Comparison of ENCODE assay signal across 18 cellular contexts in the genomic region with DNA sequence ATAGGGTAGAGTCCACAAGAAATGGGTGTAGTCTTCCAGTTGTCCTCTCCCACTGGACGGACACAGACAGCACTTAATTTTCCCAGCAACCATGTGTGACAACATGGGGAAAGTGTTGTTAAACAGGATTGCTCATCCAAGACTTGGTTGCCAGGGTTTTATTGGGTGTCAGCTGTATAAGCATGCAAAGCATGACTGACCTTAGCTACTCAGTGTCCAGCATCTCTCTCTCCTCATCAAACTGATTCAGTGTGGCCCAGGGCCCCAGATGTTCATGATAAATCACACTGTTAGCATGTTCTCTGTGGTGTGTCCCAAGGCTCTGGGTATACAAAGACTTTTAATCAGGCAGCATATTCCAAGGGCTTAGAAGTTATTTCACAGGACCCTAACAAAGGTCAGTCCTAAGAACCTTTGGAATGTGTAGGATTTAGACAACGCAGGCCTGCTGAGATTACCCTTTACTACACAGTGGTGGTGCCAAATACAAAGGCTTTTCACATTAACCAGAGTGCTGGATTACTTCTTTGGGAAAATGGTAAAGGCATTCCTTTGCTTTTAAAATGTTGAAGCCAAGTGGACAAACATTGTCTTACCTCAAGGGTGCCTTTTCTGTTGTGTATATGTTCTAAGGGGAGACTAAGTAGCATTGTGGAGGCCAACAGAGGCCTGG.
A peak's percentile ranks its signal among the peaks of the same experiment; 100 is the strongest.
DNase-seq lines count a peak whose midpoint lies in the region; ATAC-seq, FAIRE-seq and TF ChIP-seq lines count a peak whose summit lies in the region.
"Had no signal": no experiment of that assay in that cellular context is flagged by ENCODE, and none has a peak within 500 bp of the region (broad histone marks: within the 10 kb centered on the region; RNA-seq: fewer than 3 reads in every experiment).

No MANE protein-coding gene starts in this region.

- no peak overlapping the region for H4K91ac ChIP-seq in neuronal stem cell (ENCODE audit: low read depth, low read length, poor library complexity)

- H3K36me3 Mint-ChIP-seq in astrocyte (ENCODE audit: low read depth, unreplicated experiment), result no peaks in the 10 kb centered on the region

- TF ChIP-seq EP300 in tibial nerve (IDR thresholded peaks at IDR 0.05), result no peak

- no peaks in the 10 kb centered on the region for H3K27me3 Mint-ChIP-seq in astrocyte (ENCODE audit: low read depth, unreplicated experiment)

- H3K79me2 ChIP-seq in astrocyte (ENCODE audit: insufficient read depth, low read length), result no peaks in the 10 kb centered on the region

- H3K9ac ChIP-seq in astrocyte (ENCODE audit: low read length) (no peak overlapping the region), neuronal stem cell (ENCODE audit: low read depth, low read length, poor library complexity) (no peak overlapping the region)

- H3K9me3 Mint-ChIP-seq in astrocyte (ENCODE audit: unreplicated experiment), result no peaks in the 10 kb centered on the region

- H4K20me1 ChIP-seq in astrocyte (ENCODE audit: insufficient read depth, low read length), result no peaks in the 10 kb centered on the region

- H3K36me3 ChIP-seq in astrocyte (ENCODE audit: insufficient read depth, low read length), result no peaks in the 10 kb centered on the region
- H3K36me3 ChIP-seq in neuronal stem cell (replicated peaks in 1 of 2; ENCODE audit: control insufficient read depth in 2 of 2, insufficient read depth in 2 of 2, low read length in 2 of 2), result no peaks in the 10 kb centered on the region
- H3K36me3 ChIP-seq in tibial nerve, result no peaks in the 10 kb centered on the region
- H3K36me3 ChIP-seq: SJCRH30 had no signal

- no peaks in the 10 kb centered on the region for H3K4me1 Mint-ChIP-seq in astrocyte (ENCODE audit: low read depth, unreplicated experiment)

- no peak overlapping the region for H4K8ac ChIP-seq in neuronal stem cell (ENCODE audit: low read depth, low read length)

- no peak overlapping the region for H3K4ac ChIP-seq in neuronal stem cell (ENCODE audit: low read length)

- H3K4me3 ChIP-seq in astrocyte (ENCODE audit: insufficient read depth, low read depth, low read length) (no peak overlapping the region), fibroblast of villous mesenchyme (ENCODE audit: low read depth, low read length) (no peak overlapping the region), neuronal stem cell (ENCODE audit: low read length in 2 of 2) (no peak overlapping the region), right cardiac atrium (ENCODE audit: low read length) (no peak overlapping the region), tibial nerve (no peak overlapping the region)
- H3K4me3 ChIP-seq: GM12878, K562, SJCRH30 had no signal

- H3K27ac ChIP-seq in astrocyte (ENCODE audit: low read depth, low read length) (no peak overlapping the region), neuronal stem cell (replicated peaks; ENCODE audit: low read length) (peak overlapping the region; percentile 81), right cardiac atrium (ENCODE audit: low read length) (no peak overlapping the region), tibial nerve (no peak overlapping the region)
- H3K27ac ChIP-seq: SJCRH30 had no signal

- no peak overlapping the region for H2BK15ac ChIP-seq in neuronal stem cell (ENCODE audit: low read length)

- no peak overlapping the region for H2BK5ac ChIP-seq in neuronal stem cell (ENCODE audit: low read length)

- no peaks in the 10 kb centered on the region for H3K9me3 ChIP-seq in astrocyte (ENCODE audit: insufficient read depth, low read depth, low read length)
- H3K9me3 ChIP-seq in neuronal stem cell (replicated peaks in 1 of 2; ENCODE audit: control insufficient read depth in 2 of 2, insufficient read depth in 1 of 2, low read depth in 1 of 2, low read length in 2 of 2), result no peaks in the 10 kb centered on the region
- no peaks in the 10 kb centered on the region for H3K9me3 ChIP-seq in right cardiac atrium (ENCODE audit: control insufficient read depth, low read length)
- no peaks in the 10 kb centered on the region for H3K9me3 ChIP-seq in tibial nerve
- H3K9me3 ChIP-seq: SJCRH30 had no signal

- TF ChIP-seq POLR2A in tibial nerve (IDR thresholded peaks at IDR 0.05), result no peak

- no peaks in the 10 kb centered on the region for H3K79me1 ChIP-seq in neuronal stem cell (ENCODE audit: low read depth, low read length)

- H3K14ac ChIP-seq in neuronal stem cell (ENCODE audit: low read length), result no peak overlapping the region

- H3K27me3 ChIP-seq in astrocyte (ENCODE audit: insufficient read depth, low read length) (no peaks in the 10 kb centered on the region), neuronal stem cell (ENCODE audit: control insufficient read depth in 3 of 3, insufficient read depth in 3 of 3, low read depth in 1 of 3, low read length in 3 of 3) (no peaks in the 10 kb centered on the region), right cardiac atrium (ENCODE audit: control insufficient read depth, insufficient read depth) (no peaks in the 10 kb centered on the region), tibial nerve (no peaks in the 10 kb centered on the region)
- H3K27me3 ChIP-seq: SJCRH30 had no signal

- H2AK5ac ChIP-seq in neuronal stem cell (ENCODE audit: low read depth, low read length), result no peak overlapping the region

- H3K4me1 ChIP-seq in astrocyte (ENCODE audit: insufficient read depth, low read length) (no peaks in the 10 kb centered on the region), neuronal stem cell (ENCODE audit: control insufficient read depth in 2 of 2, insufficient read depth in 1 of 2, low read depth in 1 of 2, low read length in 2 of 2) (peaks cover 0 to 2% of the 10 kb centered on the region in 2 donors), right cardiac atrium (ENCODE audit: control insufficient read depth, insufficient read depth, low read length) (no peaks in the 10 kb centered on the region), tibial nerve (no peaks in the 10 kb centered on the region)
- H3K4me1 ChIP-seq: SJCRH30 had no signal

- H2BK12ac ChIP-seq in neuronal stem cell (ENCODE audit: low read length), result no peak overlapping the region

- no peak overlapping the region for H3K23ac ChIP-seq in neuronal stem cell (ENCODE audit: low read depth, low read length, poor library complexity)

- H3K4me3 Mint-ChIP-seq in astrocyte (ENCODE audit: unreplicated experiment), result no peak overlapping the region

- DNase-seq in EH (ENCODE audit: low read depth) (peak; percentile 2), astrocyte (ENCODE audit: low read depth) (no peak), fibroblast of villous mesenchyme (ENCODE audit: low read depth) (peak; percentile 3), neuronal stem cell (ENCODE audit: low spot score) (peak; percentile 62), right cardiac atrium (no peak), tibial nerve (ENCODE audit: low spot score in 2 of 2) (no peak)
- no peak for DNase-seq in activated naive CD4-positive, alpha-beta T cell treated with anti-CD3 and anti-CD28 coated beads, Interleukin-2, amount 50 U/mL, for 16 hours
- DNase-seq: COR-L47, GDM1, NCI-H1436, NCI-H2029, NCI-H2171 treated with DMSO at 0.1 percent for 48 hours, NCI-H774, PC-3, SJCRH30 had no signal

- no peak overlapping the region for H3K27ac Mint-ChIP-seq in astrocyte (ENCODE audit: unreplicated experiment)

- intact Hi-C loops in right cardiac atrium (cut with DNase I), result no loop called here

- ATAC-seq in HG02981 (IDR thresholded peaks at IDR 0.05; ENCODE audit: unreplicated experiment) (no peak), right cardiac atrium (no peak)
- ATAC-seq: GM12878, K562, PC-3 had no signal

- H3K4me2 ChIP-seq in astrocyte (ENCODE audit: low read length) (no peak overlapping the region), neuronal stem cell (ENCODE audit: insufficient read depth, low read length, poor library complexity, severe bottlenecking) (no peak overlapping the region)

- H2AFZ ChIP-seq in astrocyte (ENCODE audit: low read depth, low read length) (no peak overlapping the region), neuronal stem cell (ENCODE audit: low read length) (no peak overlapping the region)

- TF ChIP-seq CTCF in astrocyte (IDR thresholded peaks at IDR 0.05; ENCODE audit: insufficient read depth, low read depth, low read length) (no peak), fibroblast of villous mesenchyme (IDR thresholded peaks at IDR 0.05; ENCODE audit: insufficient read depth, low read depth, low read length) (no peak), tibial nerve (IDR thresholded peaks at IDR 0.05) (no peak)

- peak; percentile 76 for FAIRE-seq in astrocyte (lab: Jason Lieb, UNC)
- FAIRE-seq: GM12878, K562 had no signal

- no CpG with 5 or more reads among the region's 2 CpGs for WGBS in neuronal stem cell (ENCODE audit: extremely low coverage in 2 of 2, insufficient read length in 2 of 2, insufficient replicate concordance in 1 of 2), 2 donors
- WGBS in right cardiac atrium, result 53% methylated on average over 2 of the region's 2 CpGs
- WGBS in tibial nerve, 2 donors, result 49 to 50% methylated on average over 1 to 2 of the region's 2 CpGs

- no peak overlapping the region for H2BK120ac ChIP-seq in neuronal stem cell (ENCODE audit: low read depth, low read length)

- no peak overlapping the region for H3K18ac ChIP-seq in neuronal stem cell (ENCODE audit: low read length)

Comparison
In these comparisons a context has a peak if more than half of its experiments do, and no peak if none do; other contexts are left out.
1. DNase-seq: peak in EH (single experiment), fibroblast of villous mesenchyme (single experiment) and neuronal stem cell (single experiment); none in astrocyte (single experiment), activated naive CD4-positive, alpha-beta T cell treated with anti-CD3 and anti-CD28 coated beads, Interleukin-2, amount 50 U/mL, for 16 hours (single experiment), right cardiac atrium (0 of 3) and tibial nerve (0 of 2).